Comparison of ENCODE assay signal across 8 cellular contexts in genomic region chr10:94546616-94547175, GRCh38. TPM values are rescaled to one million over a fixed set of nuclear protein-coding genes. Genes with fewer than 3 reads are reported as not detected.
DNase-seq lines count a peak whose midpoint lies in the region; ATAC-seq and TF ChIP-seq lines count a peak whose summit lies in the region.

No MANE protein-coding gene starts in this region.

- DNase-seq in COR-L47 (lab: John Stamatoyannopoulos, UW) (peak; percentile 8), HL-60 (ENCODE audit: low read depth in 1 of 2, low spot score in 1 of 2) (no peak), kidney epithelial cell (ENCODE audit: low read depth) (no peak), vagina (ENCODE audit: extremely low spot score in 2 of 2) (no peak), NCI-H2171 (lab: John Stamatoyannopoulos, UW) (no peak), GM19238 (ENCODE audit: insufficient read length, low spot score) (no peak)
- DNase-seq in activated naive CD4-positive, alpha-beta T cell treated with anti-CD3 and anti-CD28 coated beads, Interleukin-2, amount 50 U/mL, for 72 hours (ENCODE audit: low spot score in 2 of 2), result no peak
- no peak for DNase-seq in stimulated activated CD4-positive, alpha-beta T cell treated with anti-CD3 and anti-CD28 coated beads, Interleukin-15, amount 100 ng/mL, for 24 hours

- peaks cover 29 to 32% of the 10 kb centered on the region in 2 donors for H3K36me3 Mint-ChIP-seq in activated naive CD4-positive, alpha-beta T cell treated with anti-CD3 and anti-CD28 coated beads, Interleukin-2, amount 50 U/mL, for 72 hours

- H3K27ac ChIP-seq in HL-60 (replicated peaks) (no peak overlapping the region), vagina (peak overlapping the region; percentile 74)

- H3K9me3 ChIP-seq in vagina, result no peaks in the 10 kb centered on the region

- H3K27me3 ChIP-seq in HL-60 (ENCODE audit: insufficient read depth, poor library complexity, severe bottlenecking) (no peaks in the 10 kb centered on the region), kidney epithelial cell (ENCODE audit: control insufficient read depth, insufficient read depth, low read length) (no peaks in the 10 kb centered on the region), vagina (no peaks in the 10 kb centered on the region)

- TF ChIP-seq POLR2A in vagina (IDR thresholded peaks at IDR 0.05), result no peak

- no peaks in the 10 kb centered on the region for H3K9me3 Mint-ChIP-seq in activated naive CD4-positive, alpha-beta T cell treated with anti-CD3 and anti-CD28 coated beads, Interleukin-2, amount 50 U/mL, for 72 hours

- peaks cover 16% of the 10 kb centered on the region for H3K4me1 ChIP-seq in vagina

- H3K27ac Mint-ChIP-seq in activated naive CD4-positive, alpha-beta T cell treated with anti-CD3 and anti-CD28 coated beads, Interleukin-2, amount 50 U/mL, for 72 hours, result peak overlapping the region; percentile 93 to 100

- H3K36me3 ChIP-seq in kidney epithelial cell (ENCODE audit: control insufficient read depth, insufficient read depth, low read length) (no peaks in the 10 kb centered on the region), vagina (no peaks in the 10 kb centered on the region)

- TF ChIP-seq CTCF in HL-60 (IDR thresholded peaks at IDR 0.05; ENCODE audit: insufficient read depth, low read length), result no peak
- TF ChIP-seq CTCF in kidney epithelial cell (IDR thresholded peaks at IDR 0.05; ENCODE audit: insufficient read depth, low read length, poor library complexity, severe bottlenecking), result no peak
- TF ChIP-seq CTCF in vagina (IDR thresholded peaks at IDR 0.05), result no peak

- intact Hi-C loops in vagina (cut with DNase I), result no loop called here

- peak overlapping the region; percentile 62 for H3K4me3 ChIP-seq in HL-60 (replicated peaks; ENCODE audit: insufficient read depth, low read length)
- peak overlapping the region; percentile 94 for H3K4me3 ChIP-seq in kidney epithelial cell (ENCODE audit: low read depth, low read length)
- H3K4me3 ChIP-seq in vagina, result peak overlapping the region; percentile 73 to 78

- ATAC-seq in activated naive CD4-positive, alpha-beta T cell treated with anti-CD3 and anti-CD28 coated beads, Interleukin-2, amount 50 U/mL, for 72 hours, result no peak

RNA-seq across cellular contexts. Expression of gene HELLS, which starts 1.1 kb away (rescaled TPM):
- 100 to 1,000 TPM; 144 to 161 TPM for total RNA-seq in activated naive CD4-positive, alpha-beta T cell treated with anti-CD3 and anti-CD28 coated beads, Interleukin-2, amount 50 U/mL, for 72 hours
- total RNA-seq in kidney epithelial cell (18.9 and 28.7 TPM in 2 replicates), vagina (8.3 TPM)
